Comparison of ENCODE assay signal across 13 cellular contexts in genomic region chr1:61184714-61185106, GRCh38.
A peak's percentile ranks its signal among the peaks of the same experiment; 100 is the strongest.
DNase-seq lines count a peak whose midpoint lies in the region; ATAC-seq, FAIRE-seq and TF ChIP-seq lines count a peak whose summit lies in the region.
"Had no signal": no experiment of that assay in that cellular context is flagged by ENCODE, and none has a peak within 500 bp of the region (broad histone marks: within the 10 kb centered on the region; RNA-seq: fewer than 3 reads in every experiment).

No MANE protein-coding gene starts in this region.

- no peak overlapping the region for H3K4me3 Mint-ChIP-seq in stimulated activated naive CD8-positive, alpha-beta T cell treated with anti-CD3 and anti-CD28 coated beads, Interleukin-15, amount 100 ng/mL, for 72 hours
- H3K4me3 Mint-ChIP-seq: activated CD4-positive, alpha-beta T cell treated with anti-CD3 and anti-CD28 coated beads, Interleukin-2, amount 10 ng/mL, durations not matched to agents 7 days and 5 days; CD14-positive monocyte; H9 had no signal

- H3K27ac ChIP-seq in HEK293 (ENCODE audit: extremely low read depth, low read depth, low read length) (peak overlapping the region; percentile 58), brain microvascular endothelial cell (peak overlapping the region; percentile 68), kidney (ENCODE audit: low read depth in 2 of 2, low read length in 2 of 2) (peak overlapping the region; percentile 80 to 86), spleen (peak overlapping the region; percentile 55 to 79 (median 69))
- H3K27ac ChIP-seq: KMS-11 had no signal

- DNase-seq in brain microvascular endothelial cell, result no peak
- DNase-seq in kidney, result no peak
- DNase-seq in spleen, result no peak
- DNase-seq in superior temporal gyrus (ENCODE audit: extremely low spot score), result no peak
- no peak for DNase-seq in stimulated activated naive CD8-positive, alpha-beta T cell treated with anti-CD3 and anti-CD28 coated beads, Interleukin-15, amount 100 ng/mL, for 72 hours
- DNase-seq in SHP77 treated with DMSO at 0.1 percent for 48 hours (lab: John Stamatoyannopoulos, UW), result no peak
- no peak for DNase-seq in cortex of kidney (lab: John Stamatoyannopoulos, UW)
- DNase-seq: activated CD4-positive, alpha-beta T cell treated with anti-CD3 and anti-CD28 coated beads, Interleukin-2, amount 10 ng/mL, durations not matched to agents 7 days and 5 days; effector CD8-positive, alpha-beta T cell; H9 had no signal

- H3K36me3 ChIP-seq in HEK293 (ENCODE audit: control insufficient read depth in 2 of 2, insufficient read depth in 1 of 2, low read length in 2 of 2) (no peaks in the 10 kb centered on the region), brain microvascular endothelial cell (replicated peaks) (no peaks in the 10 kb centered on the region), kidney (ENCODE audit: control insufficient read depth in 1 of 2, insufficient read depth in 2 of 2, low read length in 2 of 2) (no peaks in the 10 kb centered on the region), spleen (no peaks in the 10 kb centered on the region)

- no peak for TF ChIP-seq POLR2A in spleen (IDR thresholded peaks at IDR 0.05)

- H3K4me1 Mint-ChIP-seq in stimulated activated naive CD8-positive, alpha-beta T cell treated with anti-CD3 and anti-CD28 coated beads, Interleukin-15, amount 100 ng/mL, for 72 hours, result peaks cover 6% of the 10 kb centered on the region
- H3K4me1 Mint-ChIP-seq: activated CD4-positive, alpha-beta T cell treated with anti-CD3 and anti-CD28 coated beads, Interleukin-2, amount 10 ng/mL, durations not matched to agents 7 days and 5 days had no signal

- H3K9ac ChIP-seq in kidney (ENCODE audit: low read length in 2 of 2), result peak overlapping the region; percentile 34 to 63
- H3K9ac ChIP-seq: KMS-11 had no signal

- H3K9me3 ChIP-seq in HEK293 (ENCODE audit: control insufficient read depth, insufficient read depth, low read depth, low read length) (no peaks in the 10 kb centered on the region), kidney (ENCODE audit: control insufficient read depth in 1 of 2, low read length in 2 of 2) (no peaks in the 10 kb centered on the region), spleen (no peaks in the 10 kb centered on the region)

- ATAC-seq in stimulated activated naive CD8-positive, alpha-beta T cell treated with anti-CD3 and anti-CD28 coated beads, Interleukin-15, amount 100 ng/mL, for 72 hours, result no peak

- FAIRE-seq in kidney (lab: Jason Lieb, UNC), result no peak

- no peak overlapping the region for H3K4me3 ChIP-seq in HEK293 (ENCODE audit: low read depth, low read length)
- peak overlapping the region; percentile 6 for H3K4me3 ChIP-seq in brain microvascular endothelial cell (ENCODE audit: low read depth, low read length)
- peak overlapping the region; percentile 70 to 76 for H3K4me3 ChIP-seq in kidney (ENCODE audit: low read length in 2 of 2)
- peak overlapping the region in 6 of 8 donors; percentile 1 to 46 (median 11) for H3K4me3 ChIP-seq in spleen

- 11 to 32% (median 19%) methylated on average over 3 of the region's 3 CpGs for WGBS in spleen, 5 donors

- no peak for TF ChIP-seq CTCF in HEK293 (tag by site-specific recombination; IDR thresholded peaks at IDR 0.05)
- TF ChIP-seq CTCF in brain microvascular endothelial cell (IDR thresholded peaks at IDR 0.05; ENCODE audit: low read depth, low read length, missing control alignments), result no peak
- TF ChIP-seq CTCF in kidney (IDR thresholded peaks at IDR 0.05; ENCODE audit: borderline replicate concordance, extremely low read depth, insufficient read depth), result no peak
- no peak for TF ChIP-seq CTCF in spleen (IDR thresholded peaks at IDR 0.05 in 8 of 11, conservative IDR thresholded peaks at IDR 0.05 in 3 of 11)

- peaks cover 29% of the 10 kb centered on the region for H3K4me1 ChIP-seq in HEK293 (ENCODE audit: control insufficient read depth, insufficient read depth, low read length)
- peaks cover 11 to 29% of the 10 kb centered on the region in 2 donors for H3K4me1 ChIP-seq in kidney (ENCODE audit: control insufficient read depth in 1 of 2, insufficient read depth in 1 of 2, low read depth in 1 of 2, low read length in 2 of 2)
- H3K4me1 ChIP-seq in spleen, result peaks cover 0 to 40% (median 18%) of the 10 kb centered on the region in 6 donors

- in situ Hi-C loops in brain microvascular endothelial cell (cut with HindIII; ENCODE audit: low pct_ligation_motif_present, low sequenced_read_pairs), result no loop called here

- no peaks in the 10 kb centered on the region for H3K27me3 Mint-ChIP-seq in stimulated activated naive CD8-positive, alpha-beta T cell treated with anti-CD3 and anti-CD28 coated beads, Interleukin-15, amount 100 ng/mL, for 72 hours

- CTCF ChIA-PET in HEK293 (lab: Yijun Ruan, JAX), result interaction anchor here (0.6 kb wide), 1 partner anchor 10 kb away, joined by 3 read pairs; no protein-coding TSS in a partner anchor

- H3K27me3 ChIP-seq in brain microvascular endothelial cell (replicated peaks) (no peaks in the 10 kb centered on the region), spleen (replicated peaks in 1 of 7) (no peaks in the 10 kb centered on the region)

- H3K27ac Mint-ChIP-seq in stimulated activated naive CD8-positive, alpha-beta T cell treated with anti-CD3 and anti-CD28 coated beads, Interleukin-15, amount 100 ng/mL, for 72 hours, result no peak overlapping the region
- H3K27ac Mint-ChIP-seq: activated CD4-positive, alpha-beta T cell treated with anti-CD3 and anti-CD28 coated beads, Interleukin-2, amount 10 ng/mL, durations not matched to agents 7 days and 5 days had no signal

- no peaks in the 10 kb centered on the region for H3K9me3 Mint-ChIP-seq in stimulated activated naive CD8-positive, alpha-beta T cell treated with anti-CD3 and anti-CD28 coated beads, Interleukin-15, amount 100 ng/mL, for 72 hours
- H3K9me3 Mint-ChIP-seq: activated CD4-positive, alpha-beta T cell treated with anti-CD3 and anti-CD28 coated beads, Interleukin-2, amount 10 ng/mL, durations not matched to agents 7 days and 5 days; H9 had no signal

- POLR2A ChIA-PET in HEK293 (lab: Yijun Ruan, JAX), result interaction anchor here (0.6 to 0.9 kb wide), 2 partner anchors 103 to 108 kb away, joined by 3 to 12 read pairs; no protein-coding TSS in a partner anchor

- intact Hi-C loops in kidney (cut with DNase I), result no loop called here
- intact Hi-C loops in spleen (cut with DNase I; ENCODE audit: low total_unique reads), result no loop called here

TF ChIP-seq in HEK293, 187 proteins besides CTCF, POLR2A, EP300 and RAD21:
- TF ChIP-seq PRDM1 (tag by site-specific recombination; IDR thresholded peaks at IDR 0.05) (peak; percentile 3; the same call in 1 of the 2 replicates), ZNF324 (tag by site-specific recombination; IDR thresholded peaks at IDR 0.05) (no peak)
